Comparison of ENCODE assay signal across 12 cellular contexts in the genomic region with DNA sequence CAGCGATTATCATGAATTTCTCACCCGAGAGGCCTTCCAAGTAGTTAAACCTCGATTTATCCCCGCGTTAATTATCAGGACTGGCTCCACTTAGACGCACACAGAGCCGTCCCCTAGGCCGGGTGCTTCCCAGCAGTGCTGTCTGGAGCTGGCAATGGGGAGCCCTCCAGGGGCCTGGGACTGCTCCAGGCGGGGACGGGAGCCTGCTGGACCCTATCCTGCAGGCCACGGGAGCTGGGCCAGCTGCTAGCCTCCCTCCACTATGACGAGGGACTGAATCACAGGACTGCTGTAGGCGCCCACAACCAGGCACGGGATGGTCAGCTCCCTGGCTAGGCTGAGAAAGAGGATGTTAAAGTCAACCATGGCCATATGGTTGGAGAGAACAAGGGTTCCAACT.
DNase-seq lines count a peak whose midpoint lies in the region; ATAC-seq and TF ChIP-seq lines count a peak whose summit lies in the region.
"Had no signal": no experiment of that assay in that cellular context is flagged by ENCODE, and none has a peak within 500 bp of the region (broad histone marks: within the 10 kb centered on the region; RNA-seq: fewer than 3 reads in every experiment).

No MANE protein-coding gene starts in this region.

- H3K9me3 ChIP-seq in heart right ventricle (no peaks in the 10 kb centered on the region), skeletal muscle satellite cell (replicated peaks; ENCODE audit: low read length) (no peaks in the 10 kb centered on the region)
- no peaks in the 10 kb centered on the region for H3K9me3 ChIP-seq in CD8-positive, alpha-beta memory T cell (ENCODE audit: low read length)

- no peak overlapping the region for H3K4me3 Mint-ChIP-seq in CD8-positive, alpha-beta memory T cell

- WGBS in heart right ventricle, 2 donors = 80 to 83% methylated on average over 14 of the region's 14 CpGs

- H3K36me3 Mint-ChIP-seq in CD8-positive, alpha-beta memory T cell = peaks cover 0 to 50% (median 2%) of the 10 kb centered on the region in 3 donors

- no peak overlapping the region for H3K27ac Mint-ChIP-seq in CD8-positive, alpha-beta memory T cell

- TF ChIP-seq CTCF in heart right ventricle (IDR thresholded peaks at IDR 0.05) = no peak

- peak in 7 of 8 donors; percentile 14 to 83 (median 44) for ATAC-seq in heart right ventricle
- no peak for ATAC-seq in HG03442 (IDR thresholded peaks at IDR 0.05; ENCODE audit: unreplicated experiment)

- peaks cover 0 to 27% (median 17%) of the 10 kb centered on the region in 9 donors for H3K4me1 ChIP-seq in heart right ventricle
- H3K4me1 ChIP-seq in skeletal muscle satellite cell (ENCODE audit: control insufficient read depth, insufficient read depth, low read length) = peaks cover 27% of the 10 kb centered on the region
- H3K4me1 ChIP-seq in CD8-positive, alpha-beta memory T cell (ENCODE audit: insufficient read depth, low read length) = no peaks in the 10 kb centered on the region

- CTCF ChIA-PET in CD8-positive, alpha-beta memory T cell (lab: Charles Lee) = no interaction called here

- H3K9me3 Mint-ChIP-seq in CD8-positive, alpha-beta memory T cell = no peaks in the 10 kb centered on the region
- H3K9me3 Mint-ChIP-seq: naive B cell had no signal

- intact Hi-C loops in heart right ventricle (cut with DNase I) = no loop called here

- peak overlapping the region in 2 of 10 donors; percentile 17 to 47 for H3K27ac ChIP-seq in heart right ventricle
- no peak overlapping the region for H3K27ac ChIP-seq in CD8-positive, alpha-beta memory T cell (ENCODE audit: low read depth, low read length)

- peaks cover 0 to 11% (median 3%) of the 10 kb centered on the region in 3 donors for H3K4me1 Mint-ChIP-seq in CD8-positive, alpha-beta memory T cell

- H3K4me3 ChIP-seq in heart right ventricle (no peak overlapping the region), skeletal muscle satellite cell (ENCODE audit: low read length) (no peak overlapping the region)
- no peak overlapping the region for H3K4me3 ChIP-seq in CD8-positive, alpha-beta memory T cell (ENCODE audit: low read length)

- H3K9ac ChIP-seq in skeletal muscle satellite cell (ENCODE audit: low read depth, low read length) = peak overlapping the region; percentile 47

- H3K4me2 ChIP-seq in skeletal muscle satellite cell (ENCODE audit: low read length) = peak overlapping the region; percentile 64

- H3K36me3 ChIP-seq in heart right ventricle (peaks cover 0 to 29% (median 0%) of the 10 kb centered on the region in 9 donors), skeletal muscle satellite cell (ENCODE audit: insufficient read depth, low read length) (peaks cover 10% of the 10 kb centered on the region)
- peaks cover 4% of the 10 kb centered on the region for H3K36me3 ChIP-seq in CD8-positive, alpha-beta memory T cell (ENCODE audit: insufficient read depth, low read length)

- H3K27me3 Mint-ChIP-seq in CD8-positive, alpha-beta memory T cell = no peaks in the 10 kb centered on the region
- H3K27me3 Mint-ChIP-seq: naive B cell had no signal

- peak; percentile 88 for DNase-seq in EL
- DNase-seq in amygdala (lab: John Stamatoyannopoulos, UW) = peak in 30 of 56 donors; percentile 2 to 81 (median 40)
- DNase-seq in heart right ventricle = peak in 1 of 2 donors; percentile 50
- DNase-seq in NCI-H1092 treated with DMSO at 0.1 percent for 48 hours (lab: John Stamatoyannopoulos, UW) = no peak
- DNase-seq in CD8-positive, alpha-beta memory T cell = no peak
- DNase-seq in stimulated activated CD4-positive, alpha-beta T cell treated with anti-CD3 and anti-CD28 coated beads, Interleukin-4, amount 100 ng/mL, for 4 hours = no peak
- DNase-seq: DMS53; naive B cell; NK-92 treated with Interleukin-12 subunit alpha and Interleukin-12 subunit beta, amount 100 ng/mL, for 24 hours; stimulated activated CD4-positive, alpha-beta T cell treated with anti-CD3 and anti-CD28 coated beads, Interleukin-2, amount 100 ng/mL, for 48 hours had no signal

- POLR2A ChIA-PET in CD8-positive, alpha-beta memory T cell (lab: Charles Lee) = no interaction called here

- H3K27me3 ChIP-seq in heart right ventricle (no peaks in the 10 kb centered on the region), skeletal muscle satellite cell (ENCODE audit: control insufficient read depth, insufficient read depth, low read length) (no peaks in the 10 kb centered on the region)
- no peaks in the 10 kb centered on the region for H3K27me3 ChIP-seq in CD8-positive, alpha-beta memory T cell (ENCODE audit: insufficient read depth, low read length, poor library complexity, severe bottlenecking)

Comparison
In these comparisons a context has a peak if more than half of its experiments do, and no peak if none do; other contexts are left out.
1. DNase-seq: peak in EL (single experiment) and amygdala (30 of 56); none in NCI-H1092 treated with DMSO at 0.1 percent for 48 hours (single experiment), CD8-positive, alpha-beta memory T cell (0 of 5) and stimulated activated CD4-positive, alpha-beta T cell treated with anti-CD3 and anti-CD28 coated beads, Interleukin-4, amount 100 ng/mL, for 4 hours (0 of 2).